In the genomic region with DNA sequence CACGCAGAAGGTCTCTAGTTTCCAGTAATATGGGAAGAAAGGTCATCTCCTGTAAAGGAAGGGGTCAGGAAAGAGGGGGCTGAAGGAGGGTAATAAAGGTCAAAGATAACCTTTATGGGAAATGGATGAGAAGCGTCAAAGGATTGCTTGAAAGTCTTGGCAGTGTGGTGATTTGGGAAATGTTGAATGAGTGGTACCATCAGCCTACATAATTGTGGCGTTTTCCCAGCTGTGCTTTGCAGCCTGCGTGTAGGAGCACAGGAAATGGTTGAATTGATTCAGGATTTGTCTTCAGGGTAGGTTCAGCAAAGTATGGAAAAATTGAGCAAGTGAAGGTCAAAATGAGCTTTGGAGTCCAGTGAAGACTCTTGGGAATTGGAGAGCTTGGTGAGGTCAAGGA, we compare ENCODE assay signal across 1 cellular context.
TF ChIP-seq lines count a peak whose summit lies in the region.

No MANE protein-coding gene starts in this region.

TF ChIP-seq in WTC11, 78 proteins besides CTCF, POLR2A, EP300 and RAD21 (continued from another document):
- TF ChIP-seq, protein P1, sequence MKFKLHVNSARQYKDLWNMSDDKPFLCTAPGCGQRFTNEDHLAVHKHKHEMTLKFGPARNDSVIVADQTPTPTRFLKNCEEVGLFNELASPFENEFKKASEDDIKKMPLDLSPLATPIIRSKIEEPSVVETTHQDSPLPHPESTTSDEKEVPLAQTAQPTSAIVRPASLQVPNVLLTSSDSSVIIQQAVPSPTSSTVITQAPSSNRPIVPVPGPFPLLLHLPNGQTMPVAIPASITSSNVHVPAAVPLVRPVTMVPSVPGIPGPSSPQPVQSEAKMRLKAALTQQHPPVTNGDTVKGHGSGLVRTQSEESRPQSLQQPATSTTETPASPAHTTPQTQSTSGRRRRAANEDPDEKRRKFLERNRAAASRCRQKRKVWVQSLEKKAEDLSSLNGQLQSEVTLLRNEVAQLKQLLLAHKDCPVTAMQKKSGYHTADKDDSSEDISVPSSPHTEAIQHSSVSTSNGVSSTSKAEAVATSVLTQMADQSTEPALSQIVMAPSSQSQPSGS (CRISPR knock-in tag; IDR thresholded peaks at IDR 0.05; ENCODE audit: borderline replicate concordance, low read depth): no peak
- TF ChIP-seq, protein P2, sequence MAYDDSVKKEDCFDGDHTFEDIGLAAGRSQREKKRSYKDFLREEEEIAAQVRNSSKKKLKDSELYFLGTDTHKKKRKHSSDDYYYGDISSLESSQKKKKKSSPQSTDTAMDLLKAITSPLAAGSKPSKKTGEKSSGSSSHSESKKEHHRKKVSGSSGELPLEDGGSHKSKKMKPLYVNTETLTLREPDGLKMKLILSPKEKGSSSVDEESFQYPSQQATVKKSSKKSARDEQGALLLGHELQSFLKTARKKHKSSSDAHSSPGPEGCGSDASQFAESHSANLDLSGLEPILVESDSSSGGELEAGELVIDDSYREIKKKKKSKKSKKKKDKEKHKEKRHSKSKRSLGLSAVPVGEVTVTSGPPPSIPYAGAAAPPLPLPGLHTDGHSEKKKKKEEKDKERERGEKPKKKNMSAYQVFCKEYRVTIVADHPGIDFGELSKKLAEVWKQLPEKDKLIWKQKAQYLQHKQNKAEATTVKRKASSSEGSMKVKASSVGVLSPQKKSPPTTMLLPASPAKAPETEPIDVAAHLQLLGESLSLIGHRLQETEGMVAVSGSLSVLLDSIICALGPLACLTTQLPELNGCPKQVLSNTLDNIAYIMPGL (CRISPR knock-in tag; IDR thresholded peaks at IDR 0.05): no peak
- TF ChIP-seq ZNF263 (CRISPR knock-in tag; IDR thresholded peaks at IDR 0.05; ENCODE audit: low read depth) (no peak), IRF1 (CRISPR knock-in tag; IDR thresholded peaks at IDR 0.05) (no peak), ZMAT4 (CRISPR knock-in tag; IDR thresholded peaks at IDR 0.05) (no peak), ELF4 (CRISPR knock-in tag; IDR thresholded peaks at IDR 0.05; ENCODE audit: low read depth) (no peak), IRF2 (CRISPR knock-in tag; IDR thresholded peaks at IDR 0.05; ENCODE audit: borderline replicate concordance, low read depth) (no peak), ZNF671 (CRISPR knock-in tag; IDR thresholded peaks at IDR 0.05) (no peak), GTF2I (CRISPR knock-in tag; conservative IDR thresholded peaks at IDR 0.05) (no peak), NR2C2 (CRISPR knock-in tag; IDR thresholded peaks at IDR 0.05) (no peak)
